Comparison of ENCODE assay signal across 22 cellular contexts in genomic region chr5:6687501-6687900, GRCh38. TPM values are rescaled to one million over a fixed set of nuclear protein-coding genes. Genes with fewer than 3 reads are reported as not detected.
DNase-seq lines count a peak whose midpoint lies in the region; ATAC-seq and TF ChIP-seq lines count a peak whose summit lies in the region.
"Had no signal": no experiment of that assay in that cellular context is flagged by ENCODE, and none has a peak within 500 bp of the region (broad histone marks: within the 10 kb centered on the region; RNA-seq: fewer than 3 reads in every experiment).

No MANE protein-coding gene starts in this region.

- H3K27ac ChIP-seq in HUES64 (ENCODE audit: low read depth, low read length): no peak overlapping the region
- no peak overlapping the region for H3K27ac ChIP-seq in thoracic aorta
- H3K27ac ChIP-seq in sigmoid colon: no peak overlapping the region
- H3K27ac ChIP-seq: BLaER1 treated with 17β-estradiol and CSF1 and Interleukin-3, amounts not matched to agents 10 nM and 100 nM; colonic mucosa; epithelial cell of prostate; neutrophil; SK-N-MC; testis had no signal

- TF ChIP-seq CTCF in endothelial cell (IDR thresholded peaks at IDR 0.05; ENCODE audit: unreplicated experiment) (no peak), nephron (IDR thresholded peaks at IDR 0.05; ENCODE audit: unreplicated experiment in 3 of 3) (no peak), thoracic aorta (IDR thresholded peaks at IDR 0.05) (no peak), sigmoid colon (IDR thresholded peaks at IDR 0.05) (no peak)

- H3K27me3 Mint-ChIP-seq in endothelial cell (ENCODE audit: unreplicated experiment): no peaks in the 10 kb centered on the region
- peaks cover 20% of the 10 kb centered on the region for H3K27me3 Mint-ChIP-seq in nephron (ENCODE audit: low read depth)

- H3K27me3 ChIP-seq in HUES64 (ENCODE audit: insufficient read depth, low read length) (peaks cover 24% of the 10 kb centered on the region), thoracic aorta (replicated peaks; ENCODE audit: insufficient read depth) (no peaks in the 10 kb centered on the region), sigmoid colon (peaks cover 0 to 2% (median 0%) of the 10 kb centered on the region in 3 donors)
- H3K27me3 ChIP-seq: BLaER1 treated with 17β-estradiol and CSF1 and Interleukin-3, amounts not matched to agents 10 nM and 100 nM; colonic mucosa; testis had no signal

- ATAC-seq in thoracic aorta (ENCODE audit: insufficient number of reproducible peaks, low FRiP score, low read depth) (no peak), GM21526 (IDR thresholded peaks at IDR 0.05; ENCODE audit: low FRiP score, unreplicated experiment) (no peak)
- ATAC-seq: Panc1 had no signal

- no peak overlapping the region for H3K27ac Mint-ChIP-seq in endothelial cell (ENCODE audit: unreplicated experiment)
- H3K27ac Mint-ChIP-seq in nephron: no peak overlapping the region

- no peaks in the 10 kb centered on the region for H3K4me1 ChIP-seq in HUES64 (ENCODE audit: insufficient read depth, low read length)
- no peaks in the 10 kb centered on the region for H3K4me1 ChIP-seq in thoracic aorta (ENCODE audit: control insufficient read depth in 1 of 2, low read depth in 2 of 2)
- H3K4me1 ChIP-seq in sigmoid colon: peaks cover 0 to 9% (median 0%) of the 10 kb centered on the region in 4 donors
- H3K4me1 ChIP-seq: BLaER1 treated with 17β-estradiol and CSF1 and Interleukin-3, amounts not matched to agents 10 nM and 100 nM; colonic mucosa; testis had no signal

- H3K4me1 Mint-ChIP-seq in endothelial cell (ENCODE audit: unreplicated experiment) (peaks cover 4% of the 10 kb centered on the region), nephron (peaks cover 6% of the 10 kb centered on the region)

- H3K36me3 Mint-ChIP-seq in endothelial cell (ENCODE audit: low read depth, unreplicated experiment): no peaks in the 10 kb centered on the region
- H3K36me3 Mint-ChIP-seq in nephron (ENCODE audit: low read depth): no peaks in the 10 kb centered on the region

- intact Hi-C loops in sigmoid colon (cut with DNase I): no loop called here

- peak overlapping the region; percentile 81 for H3K4me3 ChIP-seq in HUES64 (ENCODE audit: low read length)
- peak overlapping the region; percentile 56 for H3K4me3 ChIP-seq in thoracic aorta
- H3K4me3 ChIP-seq in sigmoid colon: no peak overlapping the region
- H3K4me3 ChIP-seq: BLaER1 treated with 17β-estradiol and CSF1 and Interleukin-3, amounts not matched to agents 10 nM and 100 nM; colonic mucosa; testis had no signal

- H3K4me3 Mint-ChIP-seq in endothelial cell (ENCODE audit: unreplicated experiment) (peak overlapping the region; percentile 4), nephron (peak overlapping the region; percentile 41 to 68 (median 53))

- no peaks in the 10 kb centered on the region for H3K36me3 ChIP-seq in HUES64 (ENCODE audit: insufficient read depth, low read length)
- H3K36me3 ChIP-seq in thoracic aorta: no peaks in the 10 kb centered on the region
- H3K36me3 ChIP-seq in sigmoid colon: no peaks in the 10 kb centered on the region
- H3K36me3 ChIP-seq: BLaER1 treated with 17β-estradiol and CSF1 and Interleukin-3, amounts not matched to agents 10 nM and 100 nM; colonic mucosa; neutrophil had no signal

- 79% methylated on average over 9 of the region's 9 CpGs for WGBS in HUES64
- 33 to 64% methylated on average over 9 of the region's 9 CpGs for WGBS in sigmoid colon, 2 donors

- H3K9me3 ChIP-seq in HUES64 (ENCODE audit: insufficient read depth, low read depth, low read length) (no peaks in the 10 kb centered on the region), thoracic aorta (no peaks in the 10 kb centered on the region), sigmoid colon (no peaks in the 10 kb centered on the region)
- H3K9me3 ChIP-seq: BLaER1 treated with 17β-estradiol and CSF1 and Interleukin-3, amounts not matched to agents 10 nM and 100 nM; colonic mucosa; neutrophil; testis had no signal

- H3K9ac ChIP-seq in HUES64 (ENCODE audit: low read depth, low read length): no peak overlapping the region
- H3K9ac ChIP-seq: BLaER1 treated with 17β-estradiol and CSF1 and Interleukin-3, amounts not matched to agents 10 nM and 100 nM had no signal

- H3K9me3 Mint-ChIP-seq in endothelial cell (ENCODE audit: unreplicated experiment) (no peaks in the 10 kb centered on the region), nephron (no peaks in the 10 kb centered on the region)

- TF ChIP-seq POLR2A in sigmoid colon (IDR thresholded peaks at IDR 0.05): no peak

- no peak for DNase-seq in endothelial cell (ENCODE audit: low spot score)
- no peak for DNase-seq in thoracic aorta (ENCODE audit: low spot score)
- DNase-seq in NCI-H345 (lab: John Stamatoyannopoulos, UW): no peak
- no peak for DNase-seq in sigmoid colon
- DNase-seq: activated CD4-positive, alpha-beta T cell treated with anti-CD3 and anti-CD28 coated beads for 4 hours; activated CD8-positive, alpha-beta memory T cell treated with anti-CD3 and anti-CD28 coated beads, Interleukin-2, amount 50 U/mL, for 4 hours; activated gamma-delta T cell; colonic mucosa; DMS153; KG1; NCI-H1092; NCI-H2107; NCI-H774 had no signal

- no peak for TF ChIP-seq EP300 in sigmoid colon (IDR thresholded peaks at IDR 0.05)

RNA-seq across cellular contexts. Expression of gene TENT4A, which starts 25.7 kb away (rescaled TPM):
- polyA plus RNA-seq in HUES64 (2013, experiment 1 of 2): 12.8 TPM
- polyA plus RNA-seq in HUES64 (2013, experiment 2 of 2): 14.6 TPM
- total RNA-seq in endothelial cell (ENCODE audit: unreplicated experiment) (24.7 TPM), thoracic aorta (10 to 100 TPM; 34.5 to 47.6 TPM), sigmoid colon (10 to 100 TPM; 14.6 to 27.4 (median 18.7) TPM)
- polyA plus RNA-seq in sigmoid colon: 10 to 100 TPM in 1 of 3 donors, 1 to 10 TPM in 2; 3.0 to 12.5 (median 3.2) TPM

RNA-seq across cellular contexts. Expression of gene SRD5A1, which starts 54.3 kb away (rescaled TPM):
- polyA plus RNA-seq in HUES64 (2013, experiment 1 of 2): 17.1 TPM
- polyA plus RNA-seq in HUES64 (2013, experiment 2 of 2): 18.0 TPM
- total RNA-seq in endothelial cell (ENCODE audit: unreplicated experiment): 21.6 TPM
- total RNA-seq in thoracic aorta: 1 to 10 TPM; 7.6 to 8.5 TPM
- 1 to 10 TPM; 3.1 to 5.7 (median 3.6) TPM for total RNA-seq in sigmoid colon
- 10 to 100 TPM in 1 of 3 donors, 1 to 10 TPM in 2; 6.6 to 10.7 (median 9.5) TPM for polyA plus RNA-seq in sigmoid colon

RNA-seq across cellular contexts. Expression of gene NSUN2, which starts 54.7 kb away (rescaled TPM):
- polyA plus RNA-seq in HUES64 (2013, experiment 1 of 2): 69.3 TPM
- polyA plus RNA-seq in HUES64 (2013, experiment 2 of 2): 57.9 TPM
- total RNA-seq in endothelial cell (ENCODE audit: unreplicated experiment) (70.2 TPM), thoracic aorta (10 to 100 TPM; 42.2 to 52.6 TPM), sigmoid colon (10 to 100 TPM; 29.3 to 45.4 (median 31.2) TPM)
- 10 to 100 TPM; 31.2 to 54.4 (median 32.8) TPM for polyA plus RNA-seq in sigmoid colon

Comparison
In these comparisons a context has a peak if more than half of its experiments do, and no peak if none do; other contexts are left out.
1. H3K4me3 ChIP-seq: peak in HUES64 (single experiment) and thoracic aorta (single experiment); none in sigmoid colon (0 of 4).